ENCODE assay signal across 16 cellular contexts in genomic region chr3:176950743-176951142, GRCh38.
DNase-seq lines count a peak whose midpoint lies in the region; ATAC-seq and TF ChIP-seq lines count a peak whose summit lies in the region.
"Had no signal": no experiment of that assay in that cellular context is flagged by ENCODE, and none has a peak within 500 bp of the region (broad histone marks: within the 10 kb centered on the region; RNA-seq: fewer than 3 reads in every experiment).

No MANE protein-coding gene starts in this region.

- ATAC-seq in SK-N-SH treated with all-trans-retinoic acid at 6 μM for 48 hours = no peak
- ATAC-seq in thoracic aorta (ENCODE audit: insufficient number of reproducible peaks, low FRiP score, low read depth) = no peak
- no peak for ATAC-seq in GM21360 (IDR thresholded peaks at IDR 0.05; ENCODE audit: unreplicated experiment)
- ATAC-seq: HepG2; naive thymus-derived CD8-positive, alpha-beta T cell; right lobe of liver had no signal

- no peak overlapping the region for H2AFZ ChIP-seq in SK-N-SH (ENCODE audit: low read depth)

- TF ChIP-seq EP300 in SK-N-SH (IDR thresholded peaks at IDR 0.05; ENCODE audit: borderline replicate concordance in 1 of 2, low read depth in 1 of 2, low read length in 1 of 2) = no peak

- CTCF ChIA-PET in SK-N-SH (lab: Yijun Ruan, JAX) = interaction anchor here (0.8 kb wide), 1 partner anchor 12 kb away, joined by 3 read pairs; no protein-coding TSS in a partner anchor

- no peaks in the 10 kb centered on the region for H3K79me2 ChIP-seq in SK-N-SH (ENCODE audit: insufficient read depth)

- no peak overlapping the region for H3K27ac ChIP-seq in SK-N-SH (ENCODE audit: low read depth in 2 of 2, low read length in 1 of 2)
- H3K27ac ChIP-seq in thoracic aorta = peak overlapping the region; percentile 65 to 71
- H3K27ac ChIP-seq: 22Rv1, right lobe of liver had no signal

- POLR2A ChIA-PET in SK-N-SH (lab: Yijun Ruan, JAX) = no interaction called here

- no peak overlapping the region for H3K4me3 ChIP-seq in SK-N-SH (ENCODE audit: low read depth in 2 of 2, low read length in 1 of 2)
- no peak overlapping the region for H3K4me3 ChIP-seq in adipocyte (ENCODE audit: low read length)
- no peak overlapping the region for H3K4me3 ChIP-seq in fibroblast of villous mesenchyme (ENCODE audit: low read depth, low read length)
- no peak overlapping the region for H3K4me3 ChIP-seq in thoracic aorta
- H3K4me3 ChIP-seq: right lobe of liver had no signal

- H3K4me1 ChIP-seq in SK-N-SH (ENCODE audit: control insufficient read depth in 1 of 2, insufficient read depth in 2 of 2, low read depth in 1 of 2, low read length in 1 of 2) = peaks cover 8 to 13% of the 10 kb centered on the region in 2 experiments; a peak in 2 of 4 replicates
- H3K4me1 ChIP-seq in adipocyte (ENCODE audit: control insufficient read depth, insufficient read depth, low read length) = peaks cover 34% of the 10 kb centered on the region
- H3K4me1 ChIP-seq in thoracic aorta (ENCODE audit: control insufficient read depth in 1 of 2, low read depth in 2 of 2) = peaks cover 14 to 24% of the 10 kb centered on the region in 2 donors

- H3K9me2 ChIP-seq in SK-N-SH = no peaks in the 10 kb centered on the region

- H4K20me1 ChIP-seq in SK-N-SH (ENCODE audit: insufficient read depth) = no peaks in the 10 kb centered on the region

- DNase-seq in SK-N-SH (no peak), adipocyte (ENCODE audit: low read depth) (peak; percentile 21), fibroblast of villous mesenchyme (ENCODE audit: low read depth) (peak; percentile 25), thoracic aorta (ENCODE audit: low spot score) (no peak), germinal center (ENCODE audit: low spot score) (no peak), NCI-H2081 (lab: John Stamatoyannopoulos, UW) (no peak)
- DNase-seq: activated T-cell treated with anti-CD3 and anti-CD28 coated beads, Interleukin-2, amount 50 U/mL, for 1 hour; erythroblast; naive thymus-derived CD8-positive, alpha-beta T cell; NCI-H1436; NCI-H748 treated with DMSO at 0.1 percent for 48 hours; right lobe of liver had no signal

- H3K27me3 ChIP-seq in SK-N-SH (ENCODE audit: insufficient read depth) = no peaks in the 10 kb centered on the region
- no peaks in the 10 kb centered on the region for H3K27me3 ChIP-seq in adipocyte (replicated peaks; ENCODE audit: control insufficient read depth, insufficient read depth, low read length)
- H3K27me3 ChIP-seq in thoracic aorta (replicated peaks; ENCODE audit: insufficient read depth) = no peaks in the 10 kb centered on the region
- H3K27me3 ChIP-seq: right lobe of liver had no signal

- 82% methylated on average over 3 of the region's 3 CpGs for WGBS in SK-N-SH (ENCODE audit: low lambda C conversion rate)

- TF ChIP-seq CTCF in SK-N-SH (IDR thresholded peaks at IDR 0.05) (no peak), fibroblast of villous mesenchyme (IDR thresholded peaks at IDR 0.05; ENCODE audit: insufficient read depth, low read depth, low read length) (no peak), thoracic aorta (IDR thresholded peaks at IDR 0.05) (no peak)

- H3K9ac ChIP-seq in SK-N-SH = no peak overlapping the region
- H3K9ac ChIP-seq in adipocyte (ENCODE audit: low read length) = no peak overlapping the region

- TF ChIP-seq RAD21 in SK-N-SH (IDR thresholded peaks at IDR 0.05; ENCODE audit: low read length) = no peak

- no peaks in the 10 kb centered on the region for H3F3A ChIP-seq in SK-N-SH (replicated peaks; ENCODE audit: insufficient read depth)

- H3K4me2 ChIP-seq in SK-N-SH = no peak overlapping the region

- no peaks in the 10 kb centered on the region for H3K9me3 ChIP-seq in SK-N-SH
- H3K9me3 ChIP-seq in adipocyte (ENCODE audit: control insufficient read depth, low read length) = no peaks in the 10 kb centered on the region
- no peaks in the 10 kb centered on the region for H3K9me3 ChIP-seq in thoracic aorta
- H3K9me3 ChIP-seq: right lobe of liver had no signal

- H3K36me3 ChIP-seq in SK-N-SH (replicated peaks in 1 of 2; ENCODE audit: control insufficient read depth in 1 of 2, insufficient read depth in 2 of 2, low read length in 1 of 2) = no peaks in the 10 kb centered on the region
- H3K36me3 ChIP-seq in adipocyte (ENCODE audit: control insufficient read depth, insufficient read depth, low read length, severe bottlenecking) = no peaks in the 10 kb centered on the region
- no peaks in the 10 kb centered on the region for H3K36me3 ChIP-seq in thoracic aorta
- H3K36me3 ChIP-seq: right lobe of liver had no signal

TF ChIP-seq in SK-N-SH, 30 proteins besides CTCF, POLR2A, EP300 and RAD21:
- TF ChIP-seq TEAD4 (IDR thresholded peaks at IDR 0.05; ENCODE audit: borderline replicate concordance, insufficient read depth) (no peak), FOSL2 (IDR thresholded peaks at IDR 0.05; ENCODE audit: borderline replicate concordance, low read depth) (0 out of 2 replicates have a peak, but pooled peaks have one; percentile 13)
- TF ChIP-seq, protein P1, sequence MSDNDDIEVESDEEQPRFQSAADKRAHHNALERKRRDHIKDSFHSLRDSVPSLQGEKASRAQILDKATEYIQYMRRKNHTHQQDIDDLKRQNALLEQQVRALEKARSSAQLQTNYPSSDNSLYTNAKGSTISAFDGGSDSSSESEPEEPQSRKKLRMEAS (IDR thresholded peaks at IDR 0.05; ENCODE audit: low read depth) = no peak
- TF ChIP-seq, protein P2, sequence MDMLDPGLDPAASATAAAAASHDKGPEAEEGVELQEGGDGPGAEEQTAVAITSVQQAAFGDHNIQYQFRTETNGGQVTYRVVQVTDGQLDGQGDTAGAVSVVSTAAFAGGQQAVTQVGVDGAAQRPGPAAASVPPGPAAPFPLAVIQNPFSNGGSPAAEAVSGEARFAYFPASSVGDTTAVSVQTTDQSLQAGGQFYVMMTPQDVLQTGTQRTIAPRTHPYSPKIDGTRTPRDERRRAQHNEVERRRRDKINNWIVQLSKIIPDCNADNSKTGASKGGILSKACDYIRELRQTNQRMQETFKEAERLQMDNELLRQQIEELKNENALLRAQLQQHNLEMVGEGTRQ (IDR thresholded peaks at IDR 0.05; ENCODE audit: borderline replicate concordance, low read depth, low read length) = no peak

TF ChIP-seq in SK-N-SH treated with all-trans-retinoic acid at 6 μM for 48 hours, 23 proteins besides CTCF, POLR2A, EP300 and RAD21:
- TF ChIP-seq ZFP30 (CRISPR knock-in tag; IDR thresholded peaks at IDR 0.05) (no peak), ZNF565 (CRISPR knock-in tag; conservative IDR thresholded peaks at IDR 0.05; ENCODE audit: low read depth) (no peak), ZFP3 (CRISPR knock-in tag; IDR thresholded peaks at IDR 0.05) (no peak), ISL1 (CRISPR knock-in tag; IDR thresholded peaks at IDR 0.05) (no peak), OSR1 (CRISPR knock-in tag; IDR thresholded peaks at IDR 0.05) (no peak), ZC3H10 (CRISPR knock-in tag; IDR thresholded peaks at IDR 0.05) (no peak), BACH2 (CRISPR knock-in tag; IDR thresholded peaks at IDR 0.05; ENCODE audit: borderline replicate concordance) (no peak), CSDC2 (CRISPR knock-in tag; IDR thresholded peaks at IDR 0.05) (no peak), RARB (CRISPR knock-in tag; IDR thresholded peaks at IDR 0.05) (no peak)
- TF ChIP-seq, protein P3, sequence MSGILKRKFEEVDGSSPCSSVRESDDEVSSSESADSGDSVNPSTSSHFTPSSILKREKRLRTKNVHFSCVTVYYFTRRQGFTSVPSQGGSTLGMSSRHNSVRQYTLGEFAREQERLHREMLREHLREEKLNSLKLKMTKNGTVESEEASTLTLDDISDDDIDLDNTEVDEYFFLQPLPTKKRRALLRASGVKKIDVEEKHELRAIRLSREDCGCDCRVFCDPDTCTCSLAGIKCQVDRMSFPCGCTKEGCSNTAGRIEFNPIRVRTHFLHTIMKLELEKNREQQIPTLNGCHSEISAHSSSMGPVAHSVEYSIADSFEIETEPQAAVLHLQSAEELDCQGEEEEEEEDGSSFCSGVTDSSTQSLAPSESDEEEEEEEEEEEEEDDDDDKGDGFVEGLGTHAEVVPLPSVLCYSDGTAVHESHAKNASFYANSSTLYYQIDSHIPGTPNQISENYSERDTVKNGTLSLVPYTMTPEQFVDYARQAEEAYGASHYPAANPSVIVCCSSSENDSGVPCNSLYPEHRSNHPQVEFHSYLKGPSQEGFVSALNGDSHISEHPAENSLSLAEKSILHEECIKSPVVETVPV (CRISPR knock-in tag; IDR thresholded peaks at IDR 0.05) = no peak
- TF ChIP-seq, protein P4, sequence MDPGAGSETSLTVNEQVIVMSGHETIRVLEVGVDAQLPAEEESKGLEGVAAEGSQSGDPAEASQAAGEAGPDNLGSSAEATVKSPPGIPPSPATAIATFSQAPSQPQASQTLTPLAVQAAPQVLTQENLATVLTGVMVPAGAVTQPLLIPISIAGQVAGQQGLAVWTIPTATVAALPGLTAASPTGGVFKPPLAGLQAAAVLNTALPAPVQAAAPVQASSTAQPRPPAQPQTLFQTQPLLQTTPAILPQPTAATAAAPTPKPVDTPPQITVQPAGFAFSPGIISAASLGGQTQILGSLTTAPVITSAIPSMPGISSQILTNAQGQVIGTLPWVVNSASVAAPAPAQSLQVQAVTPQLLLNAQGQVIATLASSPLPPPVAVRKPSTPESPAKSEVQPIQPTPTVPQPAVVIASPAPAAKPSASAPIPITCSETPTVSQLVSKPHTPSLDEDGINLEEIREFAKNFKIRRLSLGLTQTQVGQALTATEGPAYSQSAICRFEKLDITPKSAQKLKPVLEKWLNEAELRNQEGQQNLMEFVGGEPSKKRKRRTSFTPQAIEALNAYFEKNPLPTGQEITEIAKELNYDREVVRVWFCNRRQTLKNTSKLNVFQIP (CRISPR knock-in tag; IDR thresholded peaks at IDR 0.05; ENCODE audit: borderline replicate concordance, low read depth) = no peak
- TF ChIP-seq, protein P5, sequence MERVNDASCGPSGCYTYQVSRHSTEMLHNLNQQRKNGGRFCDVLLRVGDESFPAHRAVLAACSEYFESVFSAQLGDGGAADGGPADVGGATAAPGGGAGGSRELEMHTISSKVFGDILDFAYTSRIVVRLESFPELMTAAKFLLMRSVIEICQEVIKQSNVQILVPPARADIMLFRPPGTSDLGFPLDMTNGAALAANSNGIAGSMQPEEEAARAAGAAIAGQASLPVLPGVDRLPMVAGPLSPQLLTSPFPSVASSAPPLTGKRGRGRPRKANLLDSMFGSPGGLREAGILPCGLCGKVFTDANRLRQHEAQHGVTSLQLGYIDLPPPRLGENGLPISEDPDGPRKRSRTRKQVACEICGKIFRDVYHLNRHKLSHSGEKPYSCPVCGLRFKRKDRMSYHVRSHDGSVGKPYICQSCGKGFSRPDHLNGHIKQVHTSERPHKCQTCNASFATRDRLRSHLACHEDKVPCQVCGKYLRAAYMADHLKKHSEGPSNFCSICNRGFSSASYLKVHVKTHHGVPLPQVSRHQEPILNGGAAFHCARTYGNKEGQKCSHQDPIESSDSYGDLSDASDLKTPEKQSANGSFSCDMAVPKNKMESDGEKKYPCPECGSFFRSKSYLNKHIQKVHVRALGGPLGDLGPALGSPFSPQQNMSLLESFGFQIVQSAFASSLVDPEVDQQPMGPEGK (CRISPR knock-in tag; IDR thresholded peaks at IDR 0.05; ENCODE audit: borderline replicate concordance) = no peak

Comparison
In these comparisons a context has a peak if more than half of its experiments do, and no peak if none do; other contexts are left out.
1. DNase-seq: peak in adipocyte (single experiment) and fibroblast of villous mesenchyme (single experiment); none in SK-N-SH (single experiment), thoracic aorta (single experiment), germinal center (single experiment) and NCI-H2081 (0 of 2).
2. H3K27ac ChIP-seq: peak in thoracic aorta (2 of 2); none in SK-N-SH (0 of 2).